Comparison of ENCODE assay signal across 13 cellular contexts in genomic region chr2:23585218-23585945, GRCh38.
A peak's percentile ranks its signal among the peaks of the same experiment; 100 is the strongest.
DNase-seq lines count a peak whose midpoint lies in the region; ATAC-seq and TF ChIP-seq lines count a peak whose summit lies in the region.
"Had no signal": no experiment of that assay in that cellular context is flagged by ENCODE, and none has a peak within 500 bp of the region (broad histone marks: within the 10 kb centered on the region; RNA-seq: fewer than 3 reads in every experiment).

No MANE protein-coding gene starts in this region.

- H3K9me3 ChIP-seq in transverse colon = no peaks in the 10 kb centered on the region
- H3K9me3 ChIP-seq in CD4-positive, alpha-beta memory T cell (ENCODE audit: control insufficient read depth in 1 of 2, low read length in 2 of 2) = no peaks in the 10 kb centered on the region

- no peaks in the 10 kb centered on the region for H3K36me3 Mint-ChIP-seq in CD4-positive, alpha-beta memory T cell
- H3K36me3 Mint-ChIP-seq: WTC11 had no signal

- no peaks in the 10 kb centered on the region for H3K36me3 ChIP-seq in transverse colon
- no peaks in the 10 kb centered on the region for H3K36me3 ChIP-seq in CD4-positive, alpha-beta memory T cell (ENCODE audit: insufficient read depth, low read length)

- CTCF ChIA-PET in CD4-positive, alpha-beta memory T cell (lab: Charles Lee; ENCODE audit: partially characterized antibody) = no interaction called here

- in situ Hi-C loops in transverse colon (cut with MboI; ENCODE audit: low pct_ligation_motif_present in 1 of 4, low pct_unique_long_range_greater_than_20kb in 1 of 4, low sequenced_read_pairs in 3 of 4) = no loop called here

- H3K4me3 ChIP-seq in transverse colon = no peak overlapping the region
- no peak overlapping the region for H3K4me3 ChIP-seq in CD4-positive, alpha-beta memory T cell (ENCODE audit: low read length in 2 of 2)
- H3K4me3 ChIP-seq: PC-9 had no signal

- H3K27ac ChIP-seq in layer of hippocampus (ENCODE audit: low read depth, low read length) (peak overlapping the region; percentile 4), transverse colon (peak overlapping the region; percentile 65 to 79 (median 72))
- no peak overlapping the region for H3K27ac ChIP-seq in CD4-positive, alpha-beta memory T cell (ENCODE audit: low read depth, low read length)
- H3K27ac ChIP-seq: C4-2B, PC-9 had no signal

- DNase-seq in NCI-H1105 treated with DMSO at 0.1 percent for 48 hours (lab: John Stamatoyannopoulos, UW) = peak; percentile 32
- DNase-seq in SHP77 (lab: John Stamatoyannopoulos, UW) = peak; percentile 69 to 79
- DNase-seq in transverse colon = no peak
- no peak for DNase-seq in CD4-positive, alpha-beta memory T cell
- DNase-seq in dermis blood vessel endothelial cell = no peak
- DNase-seq: activated naive CD4-positive, alpha-beta T cell treated with Interleukin-2 at 50 U/mL for 16 hours; islet precursor cell; PC-9; SW 1271 had no signal

- H3K27ac Mint-ChIP-seq in CD4-positive, alpha-beta memory T cell = no peak overlapping the region
- H3K27ac Mint-ChIP-seq: WTC11 had no signal

- intact Hi-C loops in transverse colon (cut with DNase I; ENCODE audit: low total_unique reads) = no loop called here
- intact Hi-C loops in CD4-positive, alpha-beta memory T cell (cut with micrococcal nuclease) = no loop called here

- H3K4me1 Mint-ChIP-seq in CD4-positive, alpha-beta memory T cell = no peaks in the 10 kb centered on the region

- H3K27me3 ChIP-seq in layer of hippocampus (ENCODE audit: control insufficient read depth, insufficient read depth, low read length) (no peaks in the 10 kb centered on the region), transverse colon (no peaks in the 10 kb centered on the region)
- H3K27me3 ChIP-seq in CD4-positive, alpha-beta memory T cell (ENCODE audit: insufficient read depth, low read length) = no peaks in the 10 kb centered on the region

- 79 to 83% methylated on average over 9 to 15 of the region's 15 CpGs for WGBS in transverse colon (ENCODE audit: low coverage in 1 of 2), 2 donors

- no peak for TF ChIP-seq POLR2A in transverse colon (IDR thresholded peaks at IDR 0.05)

- no peak for ATAC-seq in HG03521 (IDR thresholded peaks at IDR 0.05; ENCODE audit: unreplicated experiment)
- ATAC-seq: WTC11 had no signal

- no peak overlapping the region for H3K4me3 Mint-ChIP-seq in CD4-positive, alpha-beta memory T cell
- H3K4me3 Mint-ChIP-seq: WTC11 had no signal

- POLR2A ChIA-PET in CD4-positive, alpha-beta memory T cell (lab: Charles Lee; ENCODE audit: partially characterized antibody) = no interaction called here

- TF ChIP-seq CTCF in transverse colon (IDR thresholded peaks at IDR 0.05) = no peak

- peaks cover 3 to 10% (median 4%) of the 10 kb centered on the region in 4 donors for H3K4me1 ChIP-seq in transverse colon
- no peaks in the 10 kb centered on the region for H3K4me1 ChIP-seq in CD4-positive, alpha-beta memory T cell (ENCODE audit: insufficient read depth, low read length)

- no peaks in the 10 kb centered on the region for H3K27me3 Mint-ChIP-seq in CD4-positive, alpha-beta memory T cell

- H3K9me3 Mint-ChIP-seq in CD4-positive, alpha-beta memory T cell = peaks cover 0 to 2% (median 0%) of the 10 kb centered on the region in 8 donors
- H3K9me3 Mint-ChIP-seq: WTC11 had no signal

- no peak for TF ChIP-seq EP300 in transverse colon (IDR thresholded peaks at IDR 0.05; ENCODE audit: low read depth)

Comparison
In these comparisons a context has a peak if more than half of its experiments do, and no peak if none do; other contexts are left out.
1. DNase-seq: peak in NCI-H1105 treated with DMSO at 0.1 percent for 48 hours (single experiment) and SHP77 (2 of 2); none in transverse colon (single experiment), CD4-positive, alpha-beta memory T cell (0 of 5) and dermis blood vessel endothelial cell (single experiment).